11 cellular contexts compared by ENCODE assay signal in genomic region chr1:79224537-79224936, GRCh38.
"Had no signal": no experiment of that assay in that cellular context is flagged by ENCODE, and none has a peak within 500 bp of the region (broad histone marks: within the 10 kb centered on the region; RNA-seq: fewer than 3 reads in every experiment).

No MANE protein-coding gene starts in this region.

- H3K27ac Mint-ChIP-seq: GM23338, H9, HFFc6 had no signal

- H3K4me3 Mint-ChIP-seq: GM23338, H9, HFFc6 had no signal

- H3K4me3 ChIP-seq: GM23248, GM23338, HAP-1 had no signal

- DNase-seq: GM23248, GOT3, H7, H9, HCEC 1CT, HFFc6 had no signal

- ATAC-seq: GM23338, HCT116 had no signal

- H3K9ac ChIP-seq: GM23248 had no signal

- H2AFZ ChIP-seq: GM23248, GM23338 had no signal

- H3K4me2 ChIP-seq: GM23338 had no signal

- H3K36me3 ChIP-seq: HAP-1 had no signal

- H3K27ac ChIP-seq: GM23248 had no signal

- FAIRE-seq: H1, H54 had no signal

- H3K4me1 Mint-ChIP-seq: GM23338, H9 had no signal

- H3K4me1 ChIP-seq: HAP-1 had no signal
